Comparison of ENCODE assay signal across 8 cellular contexts in the genomic region with DNA sequence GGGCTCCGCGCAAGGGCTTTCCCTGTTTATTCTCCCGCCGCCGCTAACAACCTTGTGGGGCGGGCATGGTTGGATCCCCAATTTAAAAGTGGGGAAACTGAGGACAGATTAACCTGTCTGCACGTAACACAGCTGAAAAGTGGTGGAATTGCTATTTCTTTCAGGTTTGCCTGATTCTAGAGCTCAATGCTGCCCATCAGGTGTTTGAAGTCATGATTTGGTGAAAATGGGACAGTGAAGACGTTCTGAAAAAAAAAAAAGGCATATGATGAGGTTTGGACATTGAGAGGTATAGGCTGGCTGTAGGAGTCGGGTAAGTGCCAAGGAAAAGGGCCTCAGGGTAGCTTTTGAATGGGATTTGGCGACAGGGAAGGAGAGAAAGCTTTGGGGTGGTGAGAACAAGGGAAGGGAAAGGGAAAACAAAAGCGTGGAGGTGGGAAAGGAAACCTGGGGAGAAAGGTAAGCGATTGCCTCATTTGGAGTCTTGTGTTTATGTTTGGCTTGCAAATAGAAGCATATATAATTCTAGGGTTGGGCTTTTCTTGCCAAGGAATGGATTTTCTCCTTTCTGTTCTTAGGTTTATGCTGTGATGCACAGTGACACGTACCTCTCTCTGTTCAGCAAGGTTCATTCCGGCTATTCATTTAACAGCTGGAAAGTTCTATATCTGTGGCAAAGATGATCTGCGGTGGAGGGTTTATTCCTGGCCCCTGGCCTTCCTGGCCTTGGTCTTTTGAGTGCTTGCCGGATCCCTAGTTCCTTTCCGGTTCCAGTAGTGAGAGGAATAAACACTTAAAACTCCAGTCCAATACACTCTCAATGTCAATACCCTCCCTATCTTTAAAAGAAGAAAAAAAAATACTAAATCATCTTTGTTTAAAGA. TPM values are rescaled to one million over a fixed set of nuclear protein-coding genes. Genes with fewer than 3 reads are reported as not detected.
DNase-seq lines count a peak whose midpoint lies in the region; ATAC-seq and TF ChIP-seq lines count a peak whose summit lies in the region.

No MANE protein-coding gene starts in this region.

- H3K4me1 Mint-ChIP-seq in brain, result peaks cover 42% of the 10 kb centered on the region
- peaks cover 40% of the 10 kb centered on the region for H3K4me1 Mint-ChIP-seq in mesothelial cell of epicardium

- no peak for TF ChIP-seq CTCF in AG10803 (conservative IDR thresholded peaks at IDR 0.05; ENCODE audit: low read length)
- no peak for TF ChIP-seq CTCF in HL-60 (IDR thresholded peaks at IDR 0.05; ENCODE audit: insufficient read depth, low read length)
- TF ChIP-seq CTCF in brain (conservative IDR thresholded peaks at IDR 0.05), result no peak
- TF ChIP-seq CTCF in mesothelial cell of epicardium (IDR thresholded peaks at IDR 0.05; ENCODE audit: unreplicated experiment), result no peak

- DNase-seq in AG10803 (ENCODE audit: low read depth), result no peak
- DNase-seq in HL-60 (ENCODE audit: low read depth in 1 of 2, low spot score in 1 of 2), result no peak
- no peak for DNase-seq in mesothelial cell of epicardium (ENCODE audit: low spot score in 2 of 2, unreplicated experiment in 2 of 2)
- no peak for DNase-seq in occipital lobe (lab: John Stamatoyannopoulos, UW)
- DNase-seq in amniotic stem cell (lab: John Stamatoyannopoulos, UW), result no peak

- ATAC-seq in GM19452 (IDR thresholded peaks at IDR 0.05; ENCODE audit: unreplicated experiment) (no peak), HG03025 (IDR thresholded peaks at IDR 0.05; ENCODE audit: low FRiP score, unreplicated experiment) (no peak)

- peak overlapping the region; percentile 81 for H3K4me3 ChIP-seq in AG10803 (ENCODE audit: low read length)
- peak overlapping the region; percentile 83 for H3K4me3 ChIP-seq in HL-60 (replicated peaks; ENCODE audit: insufficient read depth, low read length)

- H3K27ac Mint-ChIP-seq in brain, result peak overlapping the region; percentile 70 to 98 (median 88)
- H3K27ac Mint-ChIP-seq in mesothelial cell of epicardium, result peak overlapping the region; percentile 97

- H3K36me3 Mint-ChIP-seq in brain (no peaks in the 10 kb centered on the region), mesothelial cell of epicardium (no peaks in the 10 kb centered on the region)

- H3K27me3 Mint-ChIP-seq in brain (peaks cover 11% of the 10 kb centered on the region), mesothelial cell of epicardium (ENCODE audit: low read depth) (peaks cover 2% of the 10 kb centered on the region)

- H3K9me3 Mint-ChIP-seq in brain (peaks cover 0 to 2% (median 0%) of the 10 kb centered on the region in 5 experiments), mesothelial cell of epicardium (no peaks in the 10 kb centered on the region)

- peak overlapping the region; percentile 88 to 95 (median 91) for H3K4me3 Mint-ChIP-seq in brain
- H3K4me3 Mint-ChIP-seq in mesothelial cell of epicardium, result peak overlapping the region; percentile 82

- H3K27me3 ChIP-seq in HL-60 (ENCODE audit: insufficient read depth, poor library complexity, severe bottlenecking), result no peaks in the 10 kb centered on the region

- peak overlapping the region; percentile 54 for H3K27ac ChIP-seq in HL-60 (replicated peaks)

RNA-seq across cellular contexts. Expression of gene STIM2, which starts 2.4 kb away (rescaled TPM):
- polyA plus RNA-seq in brain (ENCODE audit: insufficient read depth, low read depth, low replicate concordance), result 11.6 TPM
- 51.0 to 52.9 TPM (median 52.5 TPM) in 3 replicates for total RNA-seq in mesothelial cell of epicardium
- 25.9 TPM for total RNA-seq in occipital lobe
